In genomic region chr4:47493238-47494123, GRCh38 we compare ENCODE assay signal across 16 cellular contexts. TPM values are rescaled to one million over a fixed set of nuclear protein-coding genes. Genes with fewer than 3 reads are reported as not detected.
A peak's percentile ranks its signal among the peaks of the same experiment; 100 is the strongest.
DNase-seq lines count a peak whose midpoint lies in the region; ATAC-seq, FAIRE-seq and TF ChIP-seq lines count a peak whose summit lies in the region.
"Had no signal": no experiment of that assay in that cellular context is flagged by ENCODE, and none has a peak within 500 bp of the region (broad histone marks: within the 10 kb centered on the region; RNA-seq: fewer than 3 reads in every experiment).

No MANE protein-coding gene starts in this region.

- H3K4me1 Mint-ChIP-seq in astrocyte (ENCODE audit: low read depth, unreplicated experiment): peaks cover 11% of the 10 kb centered on the region
- peaks cover under 1% of the 10 kb centered on the region for H3K4me1 Mint-ChIP-seq in activated CD4-positive, alpha-beta memory T cell treated with anti-CD3 and anti-CD28 coated beads, Interleukin-2, amount 10 ng/mL, durations not matched to agents 7 days and 5 days

- H3K4me1 ChIP-seq in astrocyte (ENCODE audit: insufficient read depth, low read length): no peaks in the 10 kb centered on the region

- peaks cover 16% of the 10 kb centered on the region for H3K36me3 Mint-ChIP-seq in astrocyte (ENCODE audit: low read depth, unreplicated experiment)
- H3K36me3 Mint-ChIP-seq in activated CD4-positive, alpha-beta memory T cell treated with anti-CD3 and anti-CD28 coated beads, Interleukin-2, amount 10 ng/mL, durations not matched to agents 7 days and 5 days (ENCODE audit: low read depth): no peaks in the 10 kb centered on the region

- H3K9me3 ChIP-seq in astrocyte (ENCODE audit: insufficient read depth, low read depth, low read length): peaks cover 2% of the 10 kb centered on the region

- DNase-seq in GM12892 (ENCODE audit: insufficient read length) (no peak), astrocyte (ENCODE audit: low read depth) (no peak), SKM-1 (lab: John Stamatoyannopoulos, UW; ENCODE audit: unreplicated experiment) (no peak)
- DNase-seq in activated CD4-positive, alpha-beta T cell treated with anti-CD3 and anti-CD28 coated beads for 4 hours: no peak
- DNase-seq in activated CD8-positive, alpha-beta memory T cell treated with anti-CD3 and anti-CD28 coated beads, Interleukin-2, amount 50 U/mL, for 48 hours: no peak
- no peak for DNase-seq in activated CD4-positive, alpha-beta memory T cell treated with anti-CD3 and anti-CD28 coated beads, Interleukin-2, amount 10 ng/mL, durations not matched to agents 7 days and 5 days
- DNase-seq: activated T-cell treated with anti-CD3 and anti-CD28 coated beads, Interleukin-2, amount 50 U/mL, for 72 hours; DMS79 treated with DMSO at 0.1 percent for 48 hours; head of caudate nucleus; NCI-H510A treated with DMSO at 0.1 percent for 48 hours; posterior cingulate gyrus; SIG-M5; stimulated activated CD4-positive, alpha-beta T cell treated with anti-CD3 and anti-CD28 coated beads, Interleukin-2, amount 100 ng/mL, for 48 hours had no signal

- FAIRE-seq in GM12892 (lab: Jason Lieb, UNC): no peak
- peak; percentile 52 for FAIRE-seq in astrocyte (lab: Jason Lieb, UNC)

- no peak overlapping the region for H3K4me3 Mint-ChIP-seq in astrocyte (ENCODE audit: unreplicated experiment)
- no peak overlapping the region for H3K4me3 Mint-ChIP-seq in activated CD4-positive, alpha-beta memory T cell treated with anti-CD3 and anti-CD28 coated beads, Interleukin-2, amount 10 ng/mL, durations not matched to agents 7 days and 5 days
- H3K4me3 Mint-ChIP-seq: activated T-cell treated with anti-CD3 and anti-CD28 coated beads, Interleukin-2, amount 50 U/mL, for 72 hours had no signal

- H3K27me3 Mint-ChIP-seq in astrocyte (ENCODE audit: low read depth, unreplicated experiment): no peaks in the 10 kb centered on the region
- no peaks in the 10 kb centered on the region for H3K27me3 Mint-ChIP-seq in activated CD4-positive, alpha-beta memory T cell treated with anti-CD3 and anti-CD28 coated beads, Interleukin-2, amount 10 ng/mL, durations not matched to agents 7 days and 5 days

- H3K9ac ChIP-seq in astrocyte (ENCODE audit: low read length): no peak overlapping the region

- H3K36me3 ChIP-seq in astrocyte (ENCODE audit: insufficient read depth, low read length): peaks cover 3% of the 10 kb centered on the region

- peaks cover 8% of the 10 kb centered on the region for H4K20me1 ChIP-seq in astrocyte (ENCODE audit: insufficient read depth, low read length)

- CTCF ChIA-PET in activated CD4-positive, alpha-beta memory T cell treated with anti-CD3 and anti-CD28 coated beads, Interleukin-2, amount 10 ng/mL, durations not matched to agents 7 days and 5 days (lab: Charles Lee): interaction anchor here (1.4 to 2.3 kb wide), 2 partner anchors 9 to 13 kb away, joined by 4 to 8 read pairs; partner anchors contain the start of gene ATP10D

- no peak overlapping the region for H2AFZ ChIP-seq in astrocyte (ENCODE audit: low read depth, low read length)

- ATAC-seq in GM19467 (IDR thresholded peaks at IDR 0.05; ENCODE audit: unreplicated experiment) (peak; percentile 37), HG02981 (IDR thresholded peaks at IDR 0.05; ENCODE audit: unreplicated experiment) (peak; percentile 42)
- ATAC-seq: activated T-cell treated with anti-CD3 and anti-CD28 coated beads, Interleukin-2, amount 50 U/mL, for 72 hours had no signal

- H3K27me3 ChIP-seq in astrocyte (ENCODE audit: insufficient read depth, low read length): no peaks in the 10 kb centered on the region

- H3K79me2 ChIP-seq in astrocyte (ENCODE audit: insufficient read depth, low read length): peaks cover 69% of the 10 kb centered on the region

- H3K9me3 Mint-ChIP-seq in astrocyte (ENCODE audit: unreplicated experiment): peaks cover 4% of the 10 kb centered on the region
- H3K9me3 Mint-ChIP-seq in activated CD4-positive, alpha-beta memory T cell treated with anti-CD3 and anti-CD28 coated beads, Interleukin-2, amount 10 ng/mL, durations not matched to agents 7 days and 5 days: no peaks in the 10 kb centered on the region
- H3K9me3 Mint-ChIP-seq: activated T-cell treated with anti-CD3 and anti-CD28 coated beads, Interleukin-2, amount 50 U/mL, for 72 hours had no signal

- TF ChIP-seq CTCF in astrocyte (IDR thresholded peaks at IDR 0.05; ENCODE audit: insufficient read depth, low read depth, low read length): no peak

- H3K4me2 ChIP-seq in astrocyte (ENCODE audit: low read length): no peak overlapping the region

- peak; percentile 67 for TF ChIP-seq POLR2A in GM12892 (IDR thresholded peaks at IDR 0.05; ENCODE audit: low read depth, low read length)

- H3K27ac Mint-ChIP-seq in astrocyte (ENCODE audit: unreplicated experiment): no peak overlapping the region
- no peak overlapping the region for H3K27ac Mint-ChIP-seq in activated CD4-positive, alpha-beta memory T cell treated with anti-CD3 and anti-CD28 coated beads, Interleukin-2, amount 10 ng/mL, durations not matched to agents 7 days and 5 days
- H3K27ac Mint-ChIP-seq: activated T-cell treated with anti-CD3 and anti-CD28 coated beads, Interleukin-2, amount 50 U/mL, for 72 hours had no signal

- H3K27ac ChIP-seq in astrocyte (ENCODE audit: low read depth, low read length): no peak overlapping the region

- POLR2A ChIA-PET in activated CD4-positive, alpha-beta memory T cell treated with anti-CD3 and anti-CD28 coated beads, Interleukin-2, amount 10 ng/mL, durations not matched to agents 7 days and 5 days (lab: Charles Lee): interaction anchor here (1.5 kb wide), 1 partner anchor 9 kb away, joined by 4 read pairs; the partner anchor contains the start of gene ATP10D

- no peak overlapping the region for H3K4me3 ChIP-seq in astrocyte (ENCODE audit: insufficient read depth, low read depth, low read length)
- H3K4me3 ChIP-seq: lung had no signal

RNA-seq across cellular contexts. Expression of gene ATP10D, which starts 8.4 kb away (rescaled TPM):
- 11.8 TPM for polyA plus RNA-seq in GM12892 (2012; ENCODE audit: missing spikeins)
- 69.6 and 75.8 TPM in 2 replicates for total RNA-seq in astrocyte
- 1 to 10 TPM; 7.4 to 8.1 TPM for total RNA-seq in activated CD4-positive, alpha-beta memory T cell treated with anti-CD3 and anti-CD28 coated beads, Interleukin-2, amount 10 ng/mL, durations not matched to agents 7 days and 5 days

RNA-seq across cellular contexts. Expression of gene COMMD8, which starts 30.0 kb away (rescaled TPM):
- polyA plus RNA-seq in GM12892 (2012; ENCODE audit: missing spikeins): 41.4 TPM
- 22.5 and 23.5 TPM in 2 replicates for total RNA-seq in astrocyte
- total RNA-seq in activated CD4-positive, alpha-beta memory T cell treated with anti-CD3 and anti-CD28 coated beads, Interleukin-2, amount 10 ng/mL, durations not matched to agents 7 days and 5 days: 10 to 100 TPM; 24.9 to 26.3 TPM
